Comparison of ENCODE assay signal across 20 cellular contexts in genomic region chr14:77058082-77058481, GRCh38.
"Had no signal": no experiment of that assay in that cellular context is flagged by ENCODE, and none has a peak within 500 bp of the region (broad histone marks: within the 10 kb centered on the region; RNA-seq: fewer than 3 reads in every experiment).

No MANE protein-coding gene starts in this region.

- H3K9me3 Mint-ChIP-seq: activated CD8-positive, alpha-beta T cell treated with anti-CD3 and anti-CD28 coated beads for 36 hours; activated naive CD4-positive, alpha-beta T cell treated with anti-CD3 and anti-CD28 coated beads, Interleukin-2, amount 50 U/mL, for 24 hours; activated T-cell treated with anti-CD3 and anti-CD28 coated beads, Interleukin-2, amount 50 U/mL, for 4 hours; activated T-helper 17 cell treated with anti-CD3 and anti-CD28 coated beads, Interleukin-2, amount 50 U/mL, for 72 hours; stimulated activated naive B cell treated with anti-CD40 and anti-IgM and Interleukin-4, amounts not matched to agents 10 μg/mL and 1 μg/mL and 100 μg/mL, for 72 hours; T-helper 1 cell treated with Interleukin-12 subunit alpha and Interleukin-12 subunit beta and Interleukin-4 antibody, amounts not matched to agents 30 μg/mL and 1 μg/mL, for 36 hours had no signal

- H3K4me3 Mint-ChIP-seq: activated CD8-positive, alpha-beta T cell treated with anti-CD3 and anti-CD28 coated beads for 36 hours; activated naive CD4-positive, alpha-beta T cell treated with anti-CD3 and anti-CD28 coated beads, Interleukin-2, amount 50 U/mL, for 24 hours; activated T-cell treated with anti-CD3 and anti-CD28 coated beads, Interleukin-2, amount 50 U/mL, for 4 hours; activated T-helper 17 cell treated with anti-CD3 and anti-CD28 coated beads, Interleukin-2, amount 50 U/mL, for 72 hours; stimulated activated naive B cell treated with anti-CD40 and anti-IgM and Interleukin-4, amounts not matched to agents 10 μg/mL and 1 μg/mL and 100 μg/mL, for 72 hours; T-helper 1 cell treated with Interleukin-12 subunit alpha and Interleukin-12 subunit beta and Interleukin-4 antibody, amounts not matched to agents 30 μg/mL and 1 μg/mL, for 36 hours had no signal

- H3K4me3 ChIP-seq: colonic mucosa, right atrium auricular region, stomach, thyroid gland, upper lobe of left lung had no signal

- H3K9me3 ChIP-seq: colonic mucosa, thyroid gland had no signal

- H3K27ac Mint-ChIP-seq: activated CD8-positive, alpha-beta T cell treated with anti-CD3 and anti-CD28 coated beads for 36 hours; activated naive CD4-positive, alpha-beta T cell treated with anti-CD3 and anti-CD28 coated beads, Interleukin-2, amount 50 U/mL, for 24 hours; activated T-helper 17 cell treated with anti-CD3 and anti-CD28 coated beads, Interleukin-2, amount 50 U/mL, for 72 hours; stimulated activated naive B cell treated with anti-CD40 and anti-IgM and Interleukin-4, amounts not matched to agents 10 μg/mL and 1 μg/mL and 100 μg/mL, for 72 hours; T-helper 1 cell treated with Interleukin-12 subunit alpha and Interleukin-12 subunit beta and Interleukin-4 antibody, amounts not matched to agents 30 μg/mL and 1 μg/mL, for 36 hours had no signal

- H3K27ac ChIP-seq: colonic mucosa, right atrium auricular region, stomach, thyroid gland had no signal

- DNase-seq: activated CD4-positive, alpha-beta T cell treated with anti-CD3 and anti-CD28 coated beads, Interleukin-2, amount 50 U/mL, for 1 hour; activated CD8-positive, alpha-beta T cell treated with anti-CD3 and anti-CD28 coated beads for 36 hours; activated T-cell treated with anti-CD3 and anti-CD28 coated beads, Interleukin-2, amount 50 U/mL, for 4 hours; colonic mucosa; effector CD8-positive, alpha-beta T cell; glutamatergic neuron; islet precursor cell; left cardiac atrium; left ventricle myocardium superior; stimulated activated CD4-positive, alpha-beta T cell treated with anti-CD3 and anti-CD28 coated beads, Interleukin-15, amount 100 ng/mL, for 24 hours; stimulated activated CD4-positive, alpha-beta T cell treated with anti-CD3 and anti-CD28 coated beads, Interleukin-2, amount 100 ng/mL, for 24 hours; stimulated activated naive B cell treated with anti-CD40 and anti-IgM and Interleukin-4, amounts not matched to agents 10 μg/mL and 1 μg/mL and 100 μg/mL, for 72 hours; stomach; T1000; thyroid gland; upper lobe of left lung had no signal

- H3K27me3 ChIP-seq: colonic mucosa, right atrium auricular region, stomach, thyroid gland, upper lobe of left lung had no signal

- H3K27me3 Mint-ChIP-seq: activated CD8-positive, alpha-beta T cell treated with anti-CD3 and anti-CD28 coated beads for 36 hours; activated naive CD4-positive, alpha-beta T cell treated with anti-CD3 and anti-CD28 coated beads, Interleukin-2, amount 50 U/mL, for 24 hours; activated T-helper 17 cell treated with anti-CD3 and anti-CD28 coated beads, Interleukin-2, amount 50 U/mL, for 72 hours; stimulated activated naive B cell treated with anti-CD40 and anti-IgM and Interleukin-4, amounts not matched to agents 10 μg/mL and 1 μg/mL and 100 μg/mL, for 72 hours had no signal

- H3K4me1 ChIP-seq: colonic mucosa had no signal

- ATAC-seq: activated CD8-positive, alpha-beta T cell treated with anti-CD3 and anti-CD28 coated beads for 36 hours; activated T-cell treated with anti-CD3 and anti-CD28 coated beads, Interleukin-2, amount 50 U/mL, for 4 hours; activated T-helper 17 cell treated with anti-CD3 and anti-CD28 coated beads, Interleukin-2, amount 50 U/mL, for 72 hours; left ventricle myocardium superior; stimulated activated naive B cell treated with anti-CD40 and anti-IgM and Interleukin-4, amounts not matched to agents 10 μg/mL and 1 μg/mL and 100 μg/mL, for 72 hours had no signal

- H3K36me3 ChIP-seq: colonic mucosa, right atrium auricular region, stomach, thyroid gland, upper lobe of left lung had no signal

- H3K36me3 Mint-ChIP-seq: activated naive CD4-positive, alpha-beta T cell treated with anti-CD3 and anti-CD28 coated beads, Interleukin-2, amount 50 U/mL, for 24 hours; stimulated activated naive B cell treated with anti-CD40 and anti-IgM and Interleukin-4, amounts not matched to agents 10 μg/mL and 1 μg/mL and 100 μg/mL, for 72 hours had no signal
